8 cellular contexts compared by ENCODE assay signal in the genomic region with DNA sequence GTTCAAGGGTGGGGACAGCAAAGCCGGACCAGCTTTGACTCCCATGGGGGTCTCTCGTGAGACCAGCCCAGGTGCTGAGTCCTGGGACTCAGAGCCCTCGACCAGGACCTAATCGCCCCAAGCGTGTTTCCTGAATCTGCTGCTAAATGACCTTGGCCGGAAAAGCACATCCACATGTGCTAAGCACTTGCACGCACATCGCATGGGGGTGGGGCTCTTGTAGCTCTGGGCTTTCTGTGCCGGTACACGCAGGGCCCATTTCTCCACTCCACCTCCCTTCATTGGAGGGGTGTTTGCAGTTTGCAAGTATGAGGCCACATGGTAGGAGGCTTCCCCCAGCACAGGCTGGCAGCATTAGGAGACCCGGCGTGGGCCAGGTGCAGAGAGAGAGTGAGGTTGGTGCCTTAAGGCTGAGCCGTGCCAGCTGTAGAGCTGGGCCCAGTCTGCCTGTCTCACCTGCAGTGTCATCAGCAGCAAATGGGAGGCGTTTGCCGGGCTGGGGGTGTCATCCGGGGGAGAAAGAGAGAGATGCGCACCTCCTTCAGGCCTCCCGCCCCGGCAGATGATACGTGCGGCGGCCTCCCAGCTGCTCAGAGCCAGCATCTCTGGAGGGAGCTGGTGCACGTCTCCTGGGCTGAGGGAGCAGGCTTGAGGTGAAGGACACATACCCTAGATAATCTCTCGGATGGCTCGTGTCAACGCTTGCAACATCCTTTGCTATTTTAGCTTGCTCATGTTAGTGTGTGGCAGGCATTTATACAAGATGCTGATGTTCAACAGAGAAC. TPM values are rescaled to one million over a fixed set of nuclear protein-coding genes. Genes with fewer than 3 reads are reported as not detected.
DNase-seq lines count a peak whose midpoint lies in the region; ATAC-seq and TF ChIP-seq lines count a peak whose summit lies in the region.

No MANE protein-coding gene starts in this region.

- no peak overlapping the region for H2BK5ac ChIP-seq in H9 (ENCODE audit: insufficient read length, low read length)

- H2BK15ac ChIP-seq in H9 (ENCODE audit: low read depth, low read length): no peak overlapping the region

- no peaks in the 10 kb centered on the region for H3K79me1 ChIP-seq in H9 (ENCODE audit: insufficient read depth, low read depth, low read length, poor library complexity, severe bottlenecking)

- H3K23me2 ChIP-seq in H9 (ENCODE audit: insufficient read length, low read depth, low read length, poor library complexity, severe bottlenecking): no peaks in the 10 kb centered on the region

- CTCF ChIA-PET in MCF 10A (lab: Yijun Ruan, JAX): interaction anchor here (0.6 to 1.7 kb wide), 6 partner anchors 7 to 1294 kb away, joined by 3 to 11 read pairs (median 6); no protein-coding TSS in a partner anchor

- H2BK120ac ChIP-seq in H9 (ENCODE audit: low read depth, low read length, poor library complexity, severe bottlenecking): no peak overlapping the region

- DNase-seq in activated T-helper 1 cell treated with Interleukin-2 at 50 U/mL for 16 hours (ENCODE audit: low read depth): peak; percentile 47
- no peak for DNase-seq in substantia nigra (lab: John Stamatoyannopoulos, UW)
- DNase-seq in H9: no peak
- DNase-seq in MCF 10A (ENCODE audit: unreplicated experiment): no peak

- H3K4ac ChIP-seq in H9 (ENCODE audit: low read depth, low read length): no peak overlapping the region

- H3K36me3 Mint-ChIP-seq in H9 (ENCODE audit: insufficient read depth in 1 of 3, low read depth in 3 of 3) (peaks cover 35 to 40% (median 36%) of the 10 kb centered on the region in 3 experiments), MCF 10A (ENCODE audit: insufficient read depth, unreplicated experiment) (no peaks in the 10 kb centered on the region)

- H3K23ac ChIP-seq in H9 (ENCODE audit: insufficient read length, low read depth, low read length): no peak overlapping the region

- no peak overlapping the region for H3K4me3 ChIP-seq in liver (ENCODE audit: low read depth in 1 of 3, low read length in 3 of 3)

- H3K4me1 Mint-ChIP-seq in H9 (peaks cover 3 to 13% of the 10 kb centered on the region in 2 experiments), MCF 10A (ENCODE audit: insufficient read depth, unreplicated experiment) (peaks cover 6% of the 10 kb centered on the region)

- H3K9ac ChIP-seq in liver (ENCODE audit: low read depth in 1 of 2, low read length in 2 of 2) (no peak overlapping the region), H9 (ENCODE audit: extremely low read depth, insufficient read length, low read length) (no peak overlapping the region)

- no peak overlapping the region for H4K5ac ChIP-seq in H9 (ENCODE audit: insufficient read length, low read depth, low read length)

- H3K4me1 ChIP-seq in liver (ENCODE audit: control insufficient read depth in 4 of 4, insufficient read depth in 4 of 4, low read length in 3 of 4) (peaks cover 0 to 5% (median 0%) of the 10 kb centered on the region in 4 donors), H9 (ENCODE audit: insufficient read depth, low read length) (0 out of 2 replicates have a peak, but pooled peaks cover 2% of the 10 kb centered on the region)

- H3K27me3 ChIP-seq in liver (ENCODE audit: control insufficient read depth in 4 of 4, insufficient read depth in 4 of 4, low read length in 3 of 4) (no peaks in the 10 kb centered on the region), H9 (ENCODE audit: insufficient read depth, low read length) (no peaks in the 10 kb centered on the region)

- no peak overlapping the region for H2AK5ac ChIP-seq in H9 (ENCODE audit: insufficient read length, low read length)

- no peak for TF ChIP-seq CTCF in liver (IDR thresholded peaks at IDR 0.05; ENCODE audit: low read depth, low read length, missing input control)
- TF ChIP-seq CTCF in H9 (conservative IDR thresholded peaks at IDR 0.05): no peak
- TF ChIP-seq CTCF in MCF 10A (IDR thresholded peaks at IDR 0.05; ENCODE audit: unreplicated experiment): no peak

- POLR2A ChIA-PET in MCF 10A (lab: Yijun Ruan, JAX): no interaction called here

- peaks cover 48 to 55% of the 10 kb centered on the region in 2 experiments for H3K9me3 Mint-ChIP-seq in H9
- no peaks in the 10 kb centered on the region for H3K9me3 Mint-ChIP-seq in MCF 10A (ENCODE audit: unreplicated experiment)

- no TSS peak for BruUV-seq in MCF 10A (replicated peaks; lab: Mats Ljungman, UMichigan)

- H2BK20ac ChIP-seq in H9 (ENCODE audit: low read depth, low read length, poor library complexity, severe bottlenecking): no peak overlapping the region

- ATAC-seq in GM18868 (IDR thresholded peaks at IDR 0.05; ENCODE audit: unreplicated experiment): peak; percentile 28
- peak; percentile 39 for ATAC-seq in HG03521 (IDR thresholded peaks at IDR 0.05; ENCODE audit: unreplicated experiment)
- ATAC-seq in HG02571 (IDR thresholded peaks at IDR 0.05; ENCODE audit: unreplicated experiment): no peak

- no peak overlapping the region for H3K4me2 ChIP-seq in H9 (ENCODE audit: insufficient read depth, insufficient read length, low read length)

- H3K18ac ChIP-seq in H9 (ENCODE audit: insufficient read length, low read depth, low read length): no peak overlapping the region

- H3T11ph ChIP-seq in H9 (ENCODE audit: low read length): no peak overlapping the region

- TF ChIP-seq RAD21 in liver (IDR thresholded peaks at IDR 0.05): no peak

- H3K27me3 Mint-ChIP-seq in H9 (ENCODE audit: low read depth) (no peaks in the 10 kb centered on the region; the same call in 1 of the 2 replicates), MCF 10A (ENCODE audit: insufficient read depth, unreplicated experiment) (no peaks in the 10 kb centered on the region)

- no peak overlapping the region for H2BK12ac ChIP-seq in H9 (ENCODE audit: insufficient read length, low read depth, low read length)

- no peak overlapping the region for H4K91ac ChIP-seq in H9 (ENCODE audit: insufficient read length, low read depth, low read length)

- no peak overlapping the region for H3K56ac ChIP-seq in H9 (ENCODE audit: insufficient read length, low read depth, low read length)

- no peak overlapping the region for H3K27ac Mint-ChIP-seq in H9
- no peak overlapping the region for H3K27ac Mint-ChIP-seq in MCF 10A (ENCODE audit: low read depth, unreplicated experiment)

- H3K14ac ChIP-seq in H9 (ENCODE audit: insufficient read depth, low read length): no peak overlapping the region

- H3K4me3 Mint-ChIP-seq in H9: no peak overlapping the region
- H3K4me3 Mint-ChIP-seq in MCF 10A (ENCODE audit: unreplicated experiment): no peak overlapping the region

- intact Hi-C loops in MCF 10A (cut with micrococcal nuclease): no loop called here

- H2AFZ ChIP-seq in H9 (ENCODE audit: low read length): no peak overlapping the region

- H4K8ac ChIP-seq in H9 (replicated peaks; ENCODE audit: insufficient read length, low read depth, low read length): no peak overlapping the region

- H4K20me1 ChIP-seq in H9 (ENCODE audit: control insufficient read depth, insufficient read depth, insufficient read length): no peaks in the 10 kb centered on the region

- H3K36me3 ChIP-seq in liver (ENCODE audit: control insufficient read depth in 4 of 4, insufficient read depth in 3 of 4, low read depth in 1 of 4, low read length in 3 of 4): no peaks in the 10 kb centered on the region

- H3K79me2 ChIP-seq in H9 (ENCODE audit: insufficient read depth, low read length): no peaks in the 10 kb centered on the region

- 73% methylated on average over 26 of the region's 26 CpGs for WGBS in liver
- no CpG with 5 or more reads among the region's 26 CpGs for WGBS in H9 (ENCODE audit: extremely low coverage, insufficient read length, low lambda C conversion rate)

- H3K27ac ChIP-seq in liver (ENCODE audit: low read depth in 1 of 2, low read length in 2 of 2): peak overlapping the region; percentile 42 to 56
- H3K27ac ChIP-seq in substantia nigra (ENCODE audit: low read depth, low read length, poor library complexity, severe bottlenecking): peak overlapping the region; percentile 12
- no peak overlapping the region for H3K27ac ChIP-seq in H9 (ENCODE audit: insufficient read length, low read depth, low read length)

- H3K9me3 ChIP-seq in liver (ENCODE audit: control insufficient read depth in 4 of 4, low read length in 3 of 4) (no peaks in the 10 kb centered on the region), H9 (ENCODE audit: control insufficient read depth, low read depth, low read length) (no peaks in the 10 kb centered on the region)

TF ChIP-seq in liver, 16 proteins besides CTCF, POLR2A, EP300 and RAD21:
- TF ChIP-seq MAX (IDR thresholded peaks at IDR 0.05) (peak; percentile 13), FOXA1 (IDR thresholded peaks at IDR 0.05) (no peak)
- TF ChIP-seq, protein P1, sequence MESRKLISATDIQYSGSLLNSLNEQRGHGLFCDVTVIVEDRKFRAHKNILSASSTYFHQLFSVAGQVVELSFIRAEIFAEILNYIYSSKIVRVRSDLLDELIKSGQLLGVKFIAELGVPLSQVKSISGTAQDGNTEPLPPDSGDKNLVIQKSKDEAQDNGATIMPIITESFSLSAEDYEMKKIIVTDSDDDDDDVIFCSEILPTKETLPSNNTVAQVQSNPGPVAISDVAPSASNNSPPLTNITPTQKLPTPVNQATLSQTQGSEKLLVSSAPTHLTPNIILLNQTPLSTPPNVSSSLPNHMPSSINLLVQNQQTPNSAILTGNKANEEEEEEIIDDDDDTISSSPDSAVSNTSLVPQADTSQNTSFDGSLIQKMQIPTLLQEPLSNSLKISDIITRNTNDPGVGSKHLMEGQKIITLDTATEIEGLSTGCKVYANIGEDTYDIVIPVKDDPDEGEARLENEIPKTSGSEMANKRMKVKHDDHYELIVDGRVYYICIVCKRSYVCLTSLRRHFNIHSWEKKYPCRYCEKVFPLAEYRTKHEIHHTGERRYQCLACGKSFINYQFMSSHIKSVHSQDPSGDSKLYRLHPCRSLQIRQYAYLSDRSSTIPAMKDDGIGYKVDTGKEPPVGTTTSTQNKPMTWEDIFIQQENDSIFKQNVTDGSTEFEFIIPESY (IDR thresholded peaks at IDR 0.05): no peak

RNA-seq across cellular contexts. Expression of gene CLCN4, which starts 45.2 kb away (rescaled TPM):
- 10 to 100 TPM in 1 of 2 donors, 1 to 10 TPM in 1; 5.8 to 10.9 TPM for total RNA-seq in liver
- 1 to 10 TPM; 1.5 to 2.2 TPM for polyA plus RNA-seq in liver
- 4.7 and 6.9 TPM in 2 replicates for total RNA-seq in H9 (2021)
- 7.3 and 9.3 TPM in 2 replicates for total RNA-seq in MCF 10A (2022)
